Comparison of ENCODE assay signal across 1 cellular context in the genomic region with DNA sequence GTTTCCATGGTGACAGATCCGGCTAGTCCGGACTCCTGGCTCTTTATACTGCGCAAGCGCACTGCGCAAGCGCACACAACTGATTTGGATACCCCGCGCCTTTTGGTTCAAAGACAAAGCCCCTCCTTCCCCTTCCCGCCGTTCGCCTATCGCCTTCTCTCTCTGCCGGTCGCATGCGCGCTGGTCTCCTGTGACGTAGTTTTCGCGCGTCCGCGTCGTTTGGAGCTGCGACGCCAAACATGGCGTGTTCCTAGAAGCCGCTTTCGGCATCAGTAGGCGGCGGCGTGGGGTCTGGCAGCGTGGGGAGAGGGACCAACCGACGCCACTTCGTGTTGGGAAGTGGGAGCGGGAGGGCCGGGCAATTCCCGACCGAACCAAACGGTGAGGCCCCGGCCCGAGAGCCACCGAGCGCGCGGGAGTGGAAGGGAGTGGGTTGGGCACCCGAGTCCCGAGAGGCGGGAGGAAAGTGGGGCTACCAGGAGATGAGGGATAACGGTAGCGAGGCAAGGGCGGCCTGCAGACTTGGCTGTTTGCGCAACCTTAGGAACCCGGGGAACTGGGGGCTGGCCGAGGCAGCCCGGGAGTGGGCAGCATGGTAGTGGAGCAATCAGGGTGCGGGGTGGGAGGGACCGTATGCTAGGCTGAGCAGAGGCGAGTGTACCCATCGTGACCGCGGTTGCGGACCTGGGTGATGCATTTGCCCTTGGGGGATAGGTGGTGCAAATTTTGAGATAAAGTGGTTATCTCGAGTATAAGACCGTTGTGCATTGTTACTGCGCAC.
TF ChIP-seq lines count a peak whose summit lies in the region.

A gene (plus strand): TSS at position 215 of the 781 bp plus-strand sequence. CDS start 24,517 bp downstream, outside the sequence.

TF ChIP-seq in K562, 482 proteins besides CTCF, POLR2A, EP300 and RAD21 (continued from another document and continues in another):
- TF ChIP-seq, protein P1, sequence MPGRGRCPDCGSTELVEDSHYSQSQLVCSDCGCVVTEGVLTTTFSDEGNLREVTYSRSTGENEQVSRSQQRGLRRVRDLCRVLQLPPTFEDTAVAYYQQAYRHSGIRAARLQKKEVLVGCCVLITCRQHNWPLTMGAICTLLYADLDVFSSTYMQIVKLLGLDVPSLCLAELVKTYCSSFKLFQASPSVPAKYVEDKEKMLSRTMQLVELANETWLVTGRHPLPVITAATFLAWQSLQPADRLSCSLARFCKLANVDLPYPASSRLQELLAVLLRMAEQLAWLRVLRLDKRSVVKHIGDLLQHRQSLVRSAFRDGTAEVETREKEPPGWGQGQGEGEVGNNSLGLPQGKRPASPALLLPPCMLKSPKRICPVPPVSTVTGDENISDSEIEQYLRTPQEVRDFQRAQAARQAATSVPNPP (IDR thresholded peaks at IDR 0.05; ENCODE audit: borderline replicate concordance, insufficient read depth, insufficient read length) = no peak
- TF ChIP-seq NELFE (IDR thresholded peaks at IDR 0.05; ENCODE audit: insufficient read depth, insufficient read length) = no peak
- no peak for TF ChIP-seq ZNF408 (CRISPR knock-in tag; IDR thresholded peaks at IDR 0.05; ENCODE audit: low read depth)
- TF ChIP-seq, protein P2, sequence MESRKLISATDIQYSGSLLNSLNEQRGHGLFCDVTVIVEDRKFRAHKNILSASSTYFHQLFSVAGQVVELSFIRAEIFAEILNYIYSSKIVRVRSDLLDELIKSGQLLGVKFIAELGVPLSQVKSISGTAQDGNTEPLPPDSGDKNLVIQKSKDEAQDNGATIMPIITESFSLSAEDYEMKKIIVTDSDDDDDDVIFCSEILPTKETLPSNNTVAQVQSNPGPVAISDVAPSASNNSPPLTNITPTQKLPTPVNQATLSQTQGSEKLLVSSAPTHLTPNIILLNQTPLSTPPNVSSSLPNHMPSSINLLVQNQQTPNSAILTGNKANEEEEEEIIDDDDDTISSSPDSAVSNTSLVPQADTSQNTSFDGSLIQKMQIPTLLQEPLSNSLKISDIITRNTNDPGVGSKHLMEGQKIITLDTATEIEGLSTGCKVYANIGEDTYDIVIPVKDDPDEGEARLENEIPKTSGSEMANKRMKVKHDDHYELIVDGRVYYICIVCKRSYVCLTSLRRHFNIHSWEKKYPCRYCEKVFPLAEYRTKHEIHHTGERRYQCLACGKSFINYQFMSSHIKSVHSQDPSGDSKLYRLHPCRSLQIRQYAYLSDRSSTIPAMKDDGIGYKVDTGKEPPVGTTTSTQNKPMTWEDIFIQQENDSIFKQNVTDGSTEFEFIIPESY (CRISPR knock-in tag; IDR thresholded peaks at IDR 0.05) = peak; percentile 52; the same call in 1 of the 2 replicates
- TF ChIP-seq FOXM1 (IDR thresholded peaks at IDR 0.05; ENCODE audit: low read depth) = peak; percentile 90
- TF ChIP-seq FOXM1 (CRISPR knock-in tag; IDR thresholded peaks at IDR 0.05; ENCODE audit: low read depth) = no peak; the same call in 1 of the 2 replicates
- no peak for TF ChIP-seq ARID2 (IDR thresholded peaks at IDR 0.05)
- TF ChIP-seq, protein P3, sequence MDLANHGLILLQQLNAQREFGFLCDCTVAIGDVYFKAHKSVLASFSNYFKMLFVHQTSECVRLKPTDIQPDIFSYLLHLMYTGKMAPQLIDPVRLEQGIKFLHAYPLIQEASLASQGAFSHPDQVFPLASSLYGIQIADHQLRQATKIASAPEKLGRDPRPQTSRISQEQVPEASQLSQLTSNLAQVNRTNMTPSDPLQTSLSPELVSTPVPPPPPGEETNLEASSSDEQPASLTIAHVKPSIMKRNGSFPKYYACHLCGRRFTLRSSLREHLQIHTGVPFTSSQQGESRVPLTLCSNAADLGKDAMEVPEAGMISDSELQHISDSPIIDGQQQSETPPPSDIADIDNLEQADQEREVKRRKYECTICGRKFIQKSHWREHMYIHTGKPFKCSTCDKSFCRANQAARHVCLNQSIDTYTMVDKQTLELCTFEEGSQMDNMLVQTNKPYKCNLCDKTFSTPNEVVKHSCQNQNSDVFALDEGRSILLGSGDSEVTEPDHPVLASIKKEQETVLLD (IDR thresholded peaks at IDR 0.05) = peak; percentile 95
- TF ChIP-seq FOS (IDR thresholded peaks at IDR 0.05; ENCODE audit: extremely low read depth, insufficient read length) = peak; percentile 3
- no peak for TF ChIP-seq ZNF274 (IDR thresholded peaks at IDR 0.05; ENCODE audit: borderline replicate concordance, low read depth, low read length)
- TF ChIP-seq SRSF1 (IDR thresholded peaks at IDR 0.05; ENCODE audit: low read depth, low read length) = 0 out of 2 replicates have a peak, but pooled peaks have one; percentile 80
- TF ChIP-seq TOE1 (IDR thresholded peaks at IDR 0.05; ENCODE audit: borderline replicate concordance) = peak; percentile 69; the same call in 1 of the 2 replicates
- TF ChIP-seq TOE1 (CRISPR knock-in tag; IDR thresholded peaks at IDR 0.05; ENCODE audit: borderline replicate concordance, low read depth) = no peak
- TF ChIP-seq SAP30 (IDR thresholded peaks at IDR 0.05; ENCODE audit: borderline replicate concordance, insufficient read depth, low read depth, low read length, poor library complexity, severe bottlenecking) = peak; percentile 94
- TF ChIP-seq MTF1 (CRISPR knock-in tag; IDR thresholded peaks at IDR 0.05; ENCODE audit: borderline replicate concordance) = no peak
- TF ChIP-seq, protein P4, sequence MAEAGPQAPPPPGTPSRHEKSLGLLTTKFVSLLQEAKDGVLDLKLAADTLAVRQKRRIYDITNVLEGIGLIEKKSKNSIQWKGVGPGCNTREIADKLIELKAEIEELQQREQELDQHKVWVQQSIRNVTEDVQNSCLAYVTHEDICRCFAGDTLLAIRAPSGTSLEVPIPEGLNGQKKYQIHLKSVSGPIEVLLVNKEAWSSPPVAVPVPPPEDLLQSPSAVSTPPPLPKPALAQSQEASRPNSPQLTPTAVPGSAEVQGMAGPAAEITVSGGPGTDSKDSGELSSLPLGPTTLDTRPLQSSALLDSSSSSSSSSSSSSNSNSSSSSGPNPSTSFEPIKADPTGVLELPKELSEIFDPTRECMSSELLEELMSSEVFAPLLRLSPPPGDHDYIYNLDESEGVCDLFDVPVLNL (CRISPR knock-in tag; IDR thresholded peaks at IDR 0.05; ENCODE audit: low read depth) = peak; percentile 98
- no peak for TF ChIP-seq HNRNPL (IDR thresholded peaks at IDR 0.05; ENCODE audit: low read depth, low read length)
- no peak for TF ChIP-seq ZNF551 (CRISPR knock-in tag; IDR thresholded peaks at IDR 0.05)
- TF ChIP-seq ZNF253 (CRISPR knock-in tag; conservative IDR thresholded peaks at IDR 0.05) = no peak
- TF ChIP-seq, protein P5, sequence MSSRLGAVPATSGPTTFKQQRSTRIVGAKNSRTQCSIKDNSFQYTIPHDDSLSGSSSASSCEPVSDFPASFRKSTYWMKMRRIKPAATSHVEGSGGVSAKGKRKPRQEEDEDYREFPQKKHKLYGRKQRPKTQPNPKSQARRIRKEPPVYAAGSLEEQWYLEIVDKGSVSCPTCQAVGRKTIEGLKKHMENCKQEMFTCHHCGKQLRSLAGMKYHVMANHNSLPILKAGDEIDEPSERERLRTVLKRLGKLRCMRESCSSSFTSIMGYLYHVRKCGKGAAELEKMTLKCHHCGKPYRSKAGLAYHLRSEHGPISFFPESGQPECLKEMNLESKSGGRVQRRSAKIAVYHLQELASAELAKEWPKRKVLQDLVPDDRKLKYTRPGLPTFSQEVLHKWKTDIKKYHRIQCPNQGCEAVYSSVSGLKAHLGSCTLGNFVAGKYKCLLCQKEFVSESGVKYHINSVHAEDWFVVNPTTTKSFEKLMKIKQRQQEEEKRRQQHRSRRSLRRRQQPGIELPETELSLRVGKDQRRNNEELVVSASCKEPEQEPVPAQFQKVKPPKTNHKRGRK (tag; IDR thresholded peaks at IDR 0.05) = no peak
- TF ChIP-seq SLC30A9 (CRISPR knock-in tag; IDR thresholded peaks at IDR 0.05) = no peak
- no peak for TF ChIP-seq TRIM28 (IDR thresholded peaks at IDR 0.05)
- TF ChIP-seq KDM2B (CRISPR knock-in tag; IDR thresholded peaks at IDR 0.05) = no peak
- no peak for TF ChIP-seq CHCHD3 (CRISPR knock-in tag; IDR thresholded peaks at IDR 0.05)
- TF ChIP-seq KAT2B (IDR thresholded peaks at IDR 0.05; ENCODE audit: low read depth, low read length) = no peak
- TF ChIP-seq SRSF7 (optimal IDR thresholded peaks at IDR 0.05; ENCODE audit: low read depth, low read length) = no peak
- TF ChIP-seq ZNF311 (CRISPR knock-in tag; IDR thresholded peaks at IDR 0.05) = no peak
- TF ChIP-seq, protein P6, sequence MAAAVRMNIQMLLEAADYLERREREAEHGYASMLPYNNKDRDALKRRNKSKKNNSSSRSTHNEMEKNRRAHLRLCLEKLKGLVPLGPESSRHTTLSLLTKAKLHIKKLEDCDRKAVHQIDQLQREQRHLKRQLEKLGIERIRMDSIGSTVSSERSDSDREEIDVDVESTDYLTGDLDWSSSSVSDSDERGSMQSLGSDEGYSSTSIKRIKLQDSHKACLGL (CRISPR knock-in tag; IDR thresholded peaks at IDR 0.05; ENCODE audit: borderline replicate concordance, poor library complexity, severe bottlenecking) = peak; percentile 79
- TF ChIP-seq POLR3A (IDR thresholded peaks at IDR 0.05; ENCODE audit: borderline replicate concordance, extremely low read depth, insufficient read depth, insufficient read length) = no peak
- no peak for TF ChIP-seq GABPB2 (CRISPR knock-in tag; conservative IDR thresholded peaks at IDR 0.05)
- TF ChIP-seq, protein P7, sequence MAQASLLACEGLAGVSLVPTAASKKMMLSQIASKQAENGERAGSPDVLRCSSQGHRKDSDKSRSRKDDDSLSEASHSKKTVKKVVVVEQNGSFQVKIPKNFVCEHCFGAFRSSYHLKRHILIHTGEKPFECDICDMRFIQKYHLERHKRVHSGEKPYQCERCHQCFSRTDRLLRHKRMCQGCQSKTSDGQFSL (CRISPR knock-in tag; IDR thresholded peaks at IDR 0.05) = no peak
- TF ChIP-seq, protein P7 (tag; IDR thresholded peaks at IDR 0.05) = no peak
- TF ChIP-seq, protein P8, sequence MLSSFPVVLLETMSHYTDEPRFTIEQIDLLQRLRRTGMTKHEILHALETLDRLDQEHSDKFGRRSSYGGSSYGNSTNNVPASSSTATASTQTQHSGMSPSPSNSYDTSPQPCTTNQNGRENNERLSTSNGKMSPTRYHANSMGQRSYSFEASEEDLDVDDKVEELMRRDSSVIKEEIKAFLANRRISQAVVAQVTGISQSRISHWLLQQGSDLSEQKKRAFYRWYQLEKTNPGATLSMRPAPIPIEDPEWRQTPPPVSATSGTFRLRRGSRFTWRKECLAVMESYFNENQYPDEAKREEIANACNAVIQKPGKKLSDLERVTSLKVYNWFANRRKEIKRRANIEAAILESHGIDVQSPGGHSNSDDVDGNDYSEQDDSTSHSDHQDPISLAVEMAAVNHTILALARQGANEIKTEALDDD (IDR thresholded peaks at IDR 0.05) = 0 out of 2 replicates have a peak, but pooled peaks have one; percentile 5
- TF ChIP-seq NFE2 (IDR thresholded peaks at IDR 0.05; ENCODE audit: low read depth) = no peak
- TF ChIP-seq, protein P9, sequence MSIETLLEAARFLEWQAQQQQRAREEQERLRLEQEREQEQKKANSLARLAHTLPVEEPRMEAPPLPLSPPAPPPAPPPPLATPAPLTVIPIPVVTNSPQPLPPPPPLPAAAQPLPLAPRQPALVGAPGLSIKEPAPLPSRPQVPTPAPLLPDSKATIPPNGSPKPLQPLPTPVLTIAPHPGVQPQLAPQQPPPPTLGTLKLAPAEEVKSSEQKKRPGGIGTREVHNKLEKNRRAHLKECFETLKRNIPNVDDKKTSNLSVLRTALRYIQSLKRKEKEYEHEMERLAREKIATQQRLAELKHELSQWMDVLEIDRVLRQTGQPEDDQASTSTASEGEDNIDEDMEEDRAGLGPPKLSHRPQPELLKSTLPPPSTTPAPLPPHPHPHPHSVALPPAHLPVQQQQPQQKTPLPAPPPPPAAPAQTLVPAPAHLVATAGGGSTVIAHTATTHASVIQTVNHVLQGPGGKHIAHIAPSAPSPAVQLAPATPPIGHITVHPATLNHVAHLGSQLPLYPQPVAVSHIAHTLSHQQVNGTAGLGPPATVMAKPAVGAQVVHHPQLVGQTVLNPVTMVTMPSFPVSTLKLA (conservative IDR thresholded peaks at IDR 0.05) = peak; percentile 93 to 98
- TF ChIP-seq, protein P10, sequence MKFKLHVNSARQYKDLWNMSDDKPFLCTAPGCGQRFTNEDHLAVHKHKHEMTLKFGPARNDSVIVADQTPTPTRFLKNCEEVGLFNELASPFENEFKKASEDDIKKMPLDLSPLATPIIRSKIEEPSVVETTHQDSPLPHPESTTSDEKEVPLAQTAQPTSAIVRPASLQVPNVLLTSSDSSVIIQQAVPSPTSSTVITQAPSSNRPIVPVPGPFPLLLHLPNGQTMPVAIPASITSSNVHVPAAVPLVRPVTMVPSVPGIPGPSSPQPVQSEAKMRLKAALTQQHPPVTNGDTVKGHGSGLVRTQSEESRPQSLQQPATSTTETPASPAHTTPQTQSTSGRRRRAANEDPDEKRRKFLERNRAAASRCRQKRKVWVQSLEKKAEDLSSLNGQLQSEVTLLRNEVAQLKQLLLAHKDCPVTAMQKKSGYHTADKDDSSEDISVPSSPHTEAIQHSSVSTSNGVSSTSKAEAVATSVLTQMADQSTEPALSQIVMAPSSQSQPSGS (CRISPR knock-in tag; IDR thresholded peaks at IDR 0.05) = no peak
- TF ChIP-seq, protein P11, sequence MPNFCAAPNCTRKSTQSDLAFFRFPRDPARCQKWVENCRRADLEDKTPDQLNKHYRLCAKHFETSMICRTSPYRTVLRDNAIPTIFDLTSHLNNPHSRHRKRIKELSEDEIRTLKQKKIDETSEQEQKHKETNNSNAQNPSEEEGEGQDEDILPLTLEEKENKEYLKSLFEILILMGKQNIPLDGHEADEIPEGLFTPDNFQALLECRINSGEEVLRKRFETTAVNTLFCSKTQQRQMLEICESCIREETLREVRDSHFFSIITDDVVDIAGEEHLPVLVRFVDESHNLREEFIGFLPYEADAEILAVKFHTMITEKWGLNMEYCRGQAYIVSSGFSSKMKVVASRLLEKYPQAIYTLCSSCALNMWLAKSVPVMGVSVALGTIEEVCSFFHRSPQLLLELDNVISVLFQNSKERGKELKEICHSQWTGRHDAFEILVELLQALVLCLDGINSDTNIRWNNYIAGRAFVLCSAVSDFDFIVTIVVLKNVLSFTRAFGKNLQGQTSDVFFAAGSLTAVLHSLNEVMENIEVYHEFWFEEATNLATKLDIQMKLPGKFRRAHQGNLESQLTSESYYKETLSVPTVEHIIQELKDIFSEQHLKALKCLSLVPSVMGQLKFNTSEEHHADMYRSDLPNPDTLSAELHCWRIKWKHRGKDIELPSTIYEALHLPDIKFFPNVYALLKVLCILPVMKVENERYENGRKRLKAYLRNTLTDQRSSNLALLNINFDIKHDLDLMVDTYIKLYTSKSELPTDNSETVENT (CRISPR knock-in tag; IDR thresholded peaks at IDR 0.05) = peak; percentile 74; the same call in 1 of the 2 replicates
- no peak for TF ChIP-seq PHF21A (IDR thresholded peaks at IDR 0.05; ENCODE audit: borderline replicate concordance, low read depth)
- TF ChIP-seq NR1H2 (CRISPR knock-in tag; IDR thresholded peaks at IDR 0.05) = no peak
- TF ChIP-seq KAT8 (IDR thresholded peaks at IDR 0.05; ENCODE audit: low read depth) = no peak
- TF ChIP-seq TCF7 (IDR thresholded peaks at IDR 0.05; ENCODE audit: borderline replicate concordance) = no peak
- no peak for TF ChIP-seq ZBED1 (IDR thresholded peaks at IDR 0.05)
